Comparison of ENCODE assay signal across 22 cellular contexts in the genomic region with DNA sequence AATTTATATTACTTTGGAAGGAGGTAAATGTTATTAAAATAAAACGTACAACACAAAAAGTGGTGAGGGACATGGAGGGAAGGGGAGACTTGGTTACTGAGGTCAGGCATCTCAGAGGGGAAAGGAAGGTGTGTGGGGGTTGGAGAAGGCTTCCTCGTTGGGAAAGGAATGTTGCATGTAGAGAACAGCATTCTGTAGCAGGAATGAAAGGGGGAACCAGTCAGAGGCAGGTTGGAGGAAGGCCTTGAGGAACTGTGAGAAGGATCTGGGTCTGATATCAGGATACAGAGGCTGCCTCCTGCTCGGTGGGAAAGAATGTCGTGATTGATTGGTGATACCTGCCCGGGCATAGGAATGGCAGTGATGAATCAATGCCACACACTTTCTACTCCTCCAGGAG.
A peak's percentile ranks its signal among the peaks of the same experiment; 100 is the strongest.
DNase-seq lines count a peak whose midpoint lies in the region; ATAC-seq and TF ChIP-seq lines count a peak whose summit lies in the region.
"Had no signal": no experiment of that assay in that cellular context is flagged by ENCODE, and none has a peak within 500 bp of the region (broad histone marks: within the 10 kb centered on the region; RNA-seq: fewer than 3 reads in every experiment).

No MANE protein-coding gene starts in this region.

- no peaks in the 10 kb centered on the region for H3F3A ChIP-seq in GM23338 (replicated peaks; ENCODE audit: low read depth)
- peaks cover 12% of the 10 kb centered on the region for H3F3A ChIP-seq in neural progenitor cell (ENCODE audit: low read depth)

- H3K4me3 Mint-ChIP-seq in GM23338: no peak overlapping the region; the same call in 2 of the 3 replicates
- H3K4me3 Mint-ChIP-seq in neural progenitor cell: no peak overlapping the region
- H3K4me3 Mint-ChIP-seq in activated CD8-positive, alpha-beta memory T cell treated with anti-CD3 and anti-CD28 coated beads, Interleukin-2, amount 10 ng/mL, durations not matched to agents 7 days and 5 days: no peak overlapping the region
- H3K4me3 Mint-ChIP-seq: CD4-positive, alpha-beta T cell had no signal

- no peaks in the 10 kb centered on the region for H3K79me2 ChIP-seq in GM23338 (replicated peaks; ENCODE audit: insufficient read depth)
- no peaks in the 10 kb centered on the region for H3K79me2 ChIP-seq in neural progenitor cell (ENCODE audit: low read depth)

- no peak for TF ChIP-seq POLR2A in vagina (IDR thresholded peaks at IDR 0.05)

- peak; percentile 83 for ATAC-seq in GM23338
- no peak for ATAC-seq in activated CD8-positive, alpha-beta memory T cell treated with anti-CD3 and anti-CD28 coated beads, Interleukin-2, amount 10 ng/mL, durations not matched to agents 7 days and 5 days

- CTCF ChIA-PET in activated CD8-positive, alpha-beta memory T cell treated with anti-CD3 and anti-CD28 coated beads, Interleukin-2, amount 10 ng/mL, durations not matched to agents 7 days and 5 days (lab: Charles Lee): no interaction called here

- H3K27me3 ChIP-seq in GM23338 (ENCODE audit: insufficient read depth): no peaks in the 10 kb centered on the region
- no peaks in the 10 kb centered on the region for H3K27me3 ChIP-seq in NT2/D1 (ENCODE audit: insufficient read depth, insufficient read length)
- no peaks in the 10 kb centered on the region for H3K27me3 ChIP-seq in neural progenitor cell
- H3K27me3 ChIP-seq in vagina: no peaks in the 10 kb centered on the region
- H3K27me3 ChIP-seq: MG63, SJCRH30 had no signal

- no peak overlapping the region for H3K27ac Mint-ChIP-seq in GM23338
- H3K27ac Mint-ChIP-seq in neural progenitor cell: peak overlapping the region; percentile 64
- H3K27ac Mint-ChIP-seq in activated CD8-positive, alpha-beta memory T cell treated with anti-CD3 and anti-CD28 coated beads, Interleukin-2, amount 10 ng/mL, durations not matched to agents 7 days and 5 days: no peak overlapping the region
- H3K27ac Mint-ChIP-seq: CD4-positive, alpha-beta T cell; IgD-negative memory B cell had no signal

- H3K9me2 ChIP-seq in GM23338 (ENCODE audit: insufficient read depth): no peaks in the 10 kb centered on the region

- H3K36me3 Mint-ChIP-seq in GM23338 (ENCODE audit: low read depth) (no peaks in the 10 kb centered on the region), neural progenitor cell (no peaks in the 10 kb centered on the region)
- no peaks in the 10 kb centered on the region for H3K36me3 Mint-ChIP-seq in activated CD8-positive, alpha-beta memory T cell treated with anti-CD3 and anti-CD28 coated beads, Interleukin-2, amount 10 ng/mL, durations not matched to agents 7 days and 5 days
- H3K36me3 Mint-ChIP-seq: IgD-negative memory B cell had no signal

- peaks cover 25% of the 10 kb centered on the region for H3K4me1 Mint-ChIP-seq in GM23338
- H3K4me1 Mint-ChIP-seq in neural progenitor cell: peaks cover 39% of the 10 kb centered on the region
- H3K4me1 Mint-ChIP-seq in activated CD8-positive, alpha-beta memory T cell treated with anti-CD3 and anti-CD28 coated beads, Interleukin-2, amount 10 ng/mL, durations not matched to agents 7 days and 5 days: no peaks in the 10 kb centered on the region

- DNase-seq in GM23338 (ENCODE audit: low spot score): peak; percentile 58
- peak; percentile 33 for DNase-seq in NT2/D1 (ENCODE audit: low read depth, low spot score)
- DNase-seq in iPS DF 19.7 (ENCODE audit: low read depth, low spot score): peak; percentile 35
- DNase-seq in neural progenitor cell (ENCODE audit: low spot score): peak; percentile 13
- no peak for DNase-seq in activated CD8-positive, alpha-beta memory T cell treated with anti-CD3 and anti-CD28 coated beads, Interleukin-2, amount 10 ng/mL, durations not matched to agents 7 days and 5 days
- DNase-seq in vagina (ENCODE audit: extremely low spot score in 2 of 2): no peak
- DNase-seq in A172 (ENCODE audit: low spot score): no peak
- DNase-seq: AML-193; Caco-2; CD4-positive, alpha-beta T cell; GDM1; Kasumi-1; MG63; NCI-H1092; NCI-H1436 treated with DMSO at 0.1 percent for 48 hours; NCI-H2029; NCI-H345; NCI-H524 treated with DMSO at 0.1 percent for 48 hours; PC-9; SJCRH30 had no signal

- H3K4me2 ChIP-seq in GM23338 (no peak overlapping the region), neural progenitor cell (peak overlapping the region; percentile 23)
- H3K4me2 ChIP-seq: PC-9 had no signal

- intact Hi-C loops in vagina (cut with DNase I): no loop called here

- H3K36me3 ChIP-seq in GM23338 (ENCODE audit: insufficient read depth): no peaks in the 10 kb centered on the region
- H3K36me3 ChIP-seq in NT2/D1 (ENCODE audit: insufficient read depth, insufficient read length, low read length): no peaks in the 10 kb centered on the region
- H3K36me3 ChIP-seq in neural progenitor cell: no peaks in the 10 kb centered on the region
- H3K36me3 ChIP-seq in vagina: no peaks in the 10 kb centered on the region
- H3K36me3 ChIP-seq: MG63, SJCRH30 had no signal

- H4K20me1 ChIP-seq in GM23338 (replicated peaks; ENCODE audit: insufficient read depth): no peaks in the 10 kb centered on the region
- no peaks in the 10 kb centered on the region for H4K20me1 ChIP-seq in neural progenitor cell (ENCODE audit: low read depth)

- H3K27me3 Mint-ChIP-seq in GM23338 (ENCODE audit: insufficient read depth, low read depth, poor library complexity) (peaks cover 7% of the 10 kb centered on the region), neural progenitor cell (ENCODE audit: insufficient read depth, low read depth) (peaks cover 5% of the 10 kb centered on the region)
- H3K27me3 Mint-ChIP-seq in activated CD8-positive, alpha-beta memory T cell treated with anti-CD3 and anti-CD28 coated beads, Interleukin-2, amount 10 ng/mL, durations not matched to agents 7 days and 5 days: no peaks in the 10 kb centered on the region

- no peak overlapping the region for H3K4me3 ChIP-seq in GM23338
- H3K4me3 ChIP-seq in NT2/D1 (ENCODE audit: insufficient read length, low read depth): no peak overlapping the region
- no peak overlapping the region for H3K4me3 ChIP-seq in neural progenitor cell
- no peak overlapping the region for H3K4me3 ChIP-seq in vagina
- H3K4me3 ChIP-seq: MG63, PC-9, SJCRH30 had no signal

- H3K9me3 Mint-ChIP-seq in GM23338 (no peaks in the 10 kb centered on the region), neural progenitor cell (no peaks in the 10 kb centered on the region)
- no peaks in the 10 kb centered on the region for H3K9me3 Mint-ChIP-seq in activated CD8-positive, alpha-beta memory T cell treated with anti-CD3 and anti-CD28 coated beads, Interleukin-2, amount 10 ng/mL, durations not matched to agents 7 days and 5 days (ENCODE audit: low read depth)
- H3K9me3 Mint-ChIP-seq: CD4-positive, alpha-beta T cell had no signal

- H3K9ac ChIP-seq in NT2/D1 (ENCODE audit: insufficient read length, low read depth) (no peak overlapping the region), neural progenitor cell (no peak overlapping the region)

- H3K4me1 ChIP-seq in GM23338 (ENCODE audit: insufficient read depth) (peaks cover 19% of the 10 kb centered on the region), NT2/D1 (ENCODE audit: insufficient read depth, insufficient read length) (no peaks in the 10 kb centered on the region), neural progenitor cell (peaks cover 31% of the 10 kb centered on the region), vagina (no peaks in the 10 kb centered on the region)

- no peak overlapping the region for H3K27ac ChIP-seq in GM23338 (ENCODE audit: low read depth)
- no peak overlapping the region for H3K27ac ChIP-seq in neural progenitor cell
- H3K27ac ChIP-seq in vagina: no peak overlapping the region
- H3K27ac ChIP-seq: PC-9, RWPE1, SJCRH30 had no signal

- TF ChIP-seq CTCF in GM23338 (conservative IDR thresholded peaks at IDR 0.05; ENCODE audit: low read depth in 2 of 2): no peak
- TF ChIP-seq CTCF in neural progenitor cell (IDR thresholded peaks at IDR 0.05): no peak
- no peak for TF ChIP-seq CTCF in vagina (IDR thresholded peaks at IDR 0.05)

- H2AFZ ChIP-seq in GM23338: no peak overlapping the region
- H2AFZ ChIP-seq in neural progenitor cell (replicated peaks): peak overlapping the region; percentile 21
- H2AFZ ChIP-seq: PC-9 had no signal

- no peaks in the 10 kb centered on the region for H3K9me3 ChIP-seq in NT2/D1 (ENCODE audit: insufficient read depth, low read length)
- H3K9me3 ChIP-seq in neural progenitor cell (ENCODE audit: low read depth): no peaks in the 10 kb centered on the region
- H3K9me3 ChIP-seq in vagina: no peaks in the 10 kb centered on the region
- H3K9me3 ChIP-seq: Caco-2, MG63, SJCRH30 had no signal

TF ChIP-seq in GM23338, 12 proteins besides CTCF, POLR2A, EP300 and RAD21 (continues in another document):
- no peak for TF ChIP-seq EZH2phosphoT487 (IDR thresholded peaks at IDR 0.05; ENCODE audit: unreplicated experiment)

Comparison
In these comparisons a context has a peak if more than half of its experiments do, and no peak if none do; other contexts are left out.
1. DNase-seq: peak in GM23338 (single experiment), NT2/D1 (single experiment), iPS DF 19.7 (single experiment) and neural progenitor cell (single experiment); none in activated CD8-positive, alpha-beta memory T cell treated with anti-CD3 and anti-CD28 coated beads, Interleukin-2, amount 10 ng/mL, durations not matched to agents 7 days and 5 days (single experiment), vagina (0 of 2) and A172 (single experiment).